In the genomic region with DNA sequence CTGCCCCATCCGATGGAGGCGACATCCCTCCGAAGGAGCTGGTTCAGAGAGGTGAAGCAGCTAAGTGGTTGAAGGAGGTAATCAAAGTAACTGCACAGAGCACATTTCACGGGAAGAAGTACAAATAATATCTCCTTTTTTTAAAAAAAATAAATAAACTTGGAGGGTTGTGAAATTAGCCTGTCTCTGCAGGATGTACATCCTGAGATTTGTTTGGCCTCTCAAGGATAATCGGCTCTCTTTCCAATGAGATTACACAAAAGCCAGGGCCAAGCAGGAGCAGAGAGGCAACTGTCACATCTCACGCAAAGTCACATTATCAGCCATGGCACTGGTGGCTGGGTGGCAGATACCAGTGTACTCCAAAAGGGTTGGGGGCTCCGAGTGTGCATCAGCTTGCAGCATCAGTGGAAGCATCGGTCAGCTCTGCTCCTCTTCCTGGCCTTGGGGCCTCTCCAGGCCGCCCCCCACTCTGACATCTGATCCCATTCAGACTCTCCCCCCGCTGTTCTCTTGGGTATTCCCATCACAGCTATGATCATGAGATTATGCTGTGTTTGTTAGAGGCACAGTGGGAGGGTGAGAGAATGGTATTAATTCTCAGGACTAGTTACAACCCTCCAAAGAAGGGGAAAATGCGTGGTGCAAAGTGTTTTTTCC, we compare ENCODE assay signal across 18 cellular contexts.
A peak's percentile ranks its signal among the peaks of the same experiment; 100 is the strongest.
DNase-seq lines count a peak whose midpoint lies in the region; ATAC-seq and TF ChIP-seq lines count a peak whose summit lies in the region.
"Had no signal": no experiment of that assay in that cellular context is flagged by ENCODE, and none has a peak within 500 bp of the region (broad histone marks: within the 10 kb centered on the region; RNA-seq: fewer than 3 reads in every experiment).

No MANE protein-coding gene starts in this region.

- POLR2A ChIA-PET in HEK293 (lab: Yijun Ruan, JAX): no interaction called here

- CTCF ChIA-PET in HEK293 (lab: Yijun Ruan, JAX): no interaction called here

- no peak for TF ChIP-seq CTCF in HEK293 (tag by site-specific recombination; IDR thresholded peaks at IDR 0.05)

- H3K4me1 ChIP-seq in HEK293 (ENCODE audit: control insufficient read depth, insufficient read depth, low read length): no peaks in the 10 kb centered on the region

- no peaks in the 10 kb centered on the region for H3K9me3 ChIP-seq in HEK293 (ENCODE audit: control insufficient read depth, insufficient read depth, low read depth, low read length)
- H3K9me3 ChIP-seq: Caco-2, SJSA1 had no signal

- DNase-seq in SK-N-DZ (ENCODE audit: low spot score): peak; percentile 36
- DNase-seq in ecto neural progenitor cell (ENCODE audit: low spot score): peak; percentile 60
- DNase-seq in retina: peak; percentile 3
- no peak for DNase-seq in SHP77 treated with DMSO at 0.1 percent for 48 hours (lab: John Stamatoyannopoulos, UW)
- no peak for DNase-seq in stimulated activated naive CD8-positive, alpha-beta T cell treated with anti-CD3 and anti-CD28 coated beads, Interleukin-15, Interleukin-2, amounts not matched to agents 100 U/mL and 50 U/mL, for 24 hours
- DNase-seq: Caco-2, DMS53, HCEC 1CT, NCI-H1930, NCI-H2171, NCI-H524, OCI-M1 had no signal

- no peak overlapping the region for H3K4me3 ChIP-seq in HEK293 (ENCODE audit: low read depth, low read length)
- H3K4me3 ChIP-seq: SJSA1 had no signal

- H3K27ac ChIP-seq in HEK293 (ENCODE audit: extremely low read depth, low read depth, low read length): no peak overlapping the region
- H3K27ac ChIP-seq: HL-60, KMS-11, RWPE1, SJSA1 had no signal

- ATAC-seq in GM19397 (IDR thresholded peaks at IDR 0.05; ENCODE audit: unreplicated experiment): no peak
- ATAC-seq in stimulated activated naive CD8-positive, alpha-beta T cell treated with anti-CD3 and anti-CD28 coated beads, Interleukin-15, Interleukin-2, amounts not matched to agents 100 U/mL and 50 U/mL, for 24 hours: no peak

- no peaks in the 10 kb centered on the region for H3K36me3 ChIP-seq in HEK293 (ENCODE audit: control insufficient read depth in 2 of 2, insufficient read depth in 1 of 2, low read length in 2 of 2)
- H3K36me3 ChIP-seq: SJSA1 had no signal

TF ChIP-seq in HEK293, 187 proteins besides CTCF, POLR2A, EP300 and RAD21:
- TF ChIP-seq ZIC2 (tag by site-specific recombination; IDR thresholded peaks at IDR 0.05) (0 out of 2 replicates have a peak, but pooled peaks have one; percentile 30), TRIM28 (IDR thresholded peaks at IDR 0.05; ENCODE audit: borderline replicate concordance, low read length) (peak; percentile 69; the same call in 1 of the 2 replicates), ZNF24 (tag by site-specific recombination; IDR thresholded peaks at IDR 0.05) (no peak), ZNF658 (tag by site-specific recombination; IDR thresholded peaks at IDR 0.05) (no peak), ZNF830 (tag by site-specific recombination; IDR thresholded peaks at IDR 0.05; ENCODE audit: low read depth) (no peak), SALL2 (tag by site-specific recombination; IDR thresholded peaks at IDR 0.05; ENCODE audit: borderline replicate concordance) (no peak)

Comparison
In these comparisons a context has a peak if more than half of its experiments do, and no peak if none do; other contexts are left out.
1. DNase-seq: peak in SK-N-DZ (single experiment), ecto neural progenitor cell (single experiment) and retina (single experiment); none in SHP77 treated with DMSO at 0.1 percent for 48 hours (single experiment) and stimulated activated naive CD8-positive, alpha-beta T cell treated with anti-CD3 and anti-CD28 coated beads, Interleukin-15, Interleukin-2, amounts not matched to agents 100 U/mL and 50 U/mL, for 24 hours (single experiment).